In the genomic region with DNA sequence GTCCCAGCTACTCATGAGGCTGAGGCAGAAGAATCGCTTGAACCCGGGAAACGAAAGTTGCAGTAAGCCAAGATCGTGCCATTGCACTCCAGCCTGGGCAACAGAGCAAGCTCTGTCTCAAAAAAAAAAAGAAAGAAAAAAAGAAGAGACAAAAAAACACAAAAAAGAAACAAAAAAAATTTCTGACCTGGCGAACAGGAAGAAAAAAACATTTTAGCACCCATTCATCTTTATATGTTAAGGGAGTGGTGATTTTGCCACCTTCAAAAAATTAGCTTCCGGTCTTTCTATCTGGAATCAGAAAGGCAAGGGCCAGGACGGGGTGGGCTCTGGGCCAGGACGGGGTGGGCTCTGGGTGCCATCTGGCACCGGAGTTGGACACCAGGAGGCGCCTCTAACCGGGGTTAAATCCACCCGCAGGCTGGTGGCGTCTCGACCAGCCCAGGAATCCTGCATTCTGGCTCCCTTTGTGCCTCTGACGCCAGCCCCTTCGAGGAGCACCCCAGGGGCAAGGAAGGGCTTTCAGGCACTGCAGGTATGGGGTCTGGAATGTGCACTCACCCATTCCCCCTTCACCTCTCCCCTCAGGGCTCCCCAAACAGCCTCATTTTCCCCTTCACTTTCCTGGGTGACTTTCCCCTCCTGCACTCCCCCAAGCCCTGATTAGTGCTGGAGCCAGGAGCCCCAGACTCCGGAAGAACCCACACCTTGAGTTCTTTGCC, we compare ENCODE assay signal across 1 cellular context.
TF ChIP-seq lines count a peak whose summit lies in the region.

No MANE protein-coding gene starts in this region.

TF ChIP-seq in HepG2, 621 proteins besides CTCF, POLR2A, EP300 and RAD21 (continues in another document):
- TF ChIP-seq RFX5 (IDR thresholded peaks at IDR 0.05; ENCODE audit: low read depth, low read length) (no peak), ARHGAP35 (CRISPR knock-in tag; IDR thresholded peaks at IDR 0.05; ENCODE audit: borderline replicate concordance) (no peak), THYN1 (CRISPR knock-in tag; IDR thresholded peaks at IDR 0.05; ENCODE audit: borderline replicate concordance, low read depth) (no peak), HDAC1 (CRISPR knock-in tag; IDR thresholded peaks at IDR 0.05) (no peak), ZNF724P (CRISPR knock-in tag; IDR thresholded peaks at IDR 0.05; ENCODE audit: borderline replicate concordance) (no peak), ZNF713 (CRISPR knock-in tag; IDR thresholded peaks at IDR 0.05) (no peak), THAP11 (CRISPR knock-in tag; IDR thresholded peaks at IDR 0.05) (0 out of 2 replicates have a peak, but pooled peaks have one; percentile 15), PHF21A (CRISPR knock-in tag; IDR thresholded peaks at IDR 0.05) (no peak), ZNF34 (CRISPR knock-in tag; IDR thresholded peaks at IDR 0.05; ENCODE audit: borderline replicate concordance) (no peak), TBX3 (IDR thresholded peaks at IDR 0.05; ENCODE audit: borderline replicate concordance) (no peak), ZBTB1 (CRISPR knock-in tag; IDR thresholded peaks at IDR 0.05; ENCODE audit: borderline replicate concordance) (no peak), CEBPB (IDR thresholded peaks at IDR 0.05; ENCODE audit: borderline replicate concordance, low read depth, low read length) (no peak), SKI (IDR thresholded peaks at IDR 0.05; ENCODE audit: partially characterized antibody) (no peak), ZNF101 (CRISPR knock-in tag; IDR thresholded peaks at IDR 0.05; ENCODE audit: borderline replicate concordance, low read depth) (no peak), SAP130 (CRISPR knock-in tag; IDR thresholded peaks at IDR 0.05; ENCODE audit: low read depth) (peak; percentile 30; the same call in 1 of the 2 replicates), KDM2A (CRISPR knock-in tag; IDR thresholded peaks at IDR 0.05; ENCODE audit: borderline replicate concordance, low read depth) (peak; percentile 56; the same call in 1 of the 2 replicates), SETDB1 (CRISPR knock-in tag; IDR thresholded peaks at IDR 0.05; ENCODE audit: borderline replicate concordance) (no peak), ZFYVE20 (CRISPR knock-in tag; IDR thresholded peaks at IDR 0.05; ENCODE audit: borderline replicate concordance, low read depth) (no peak), TARDBP (CRISPR knock-in tag; IDR thresholded peaks at IDR 0.05) (no peak), ZNF205 (CRISPR knock-in tag; IDR thresholded peaks at IDR 0.05) (peak; percentile 38; the same call in 1 of the 2 replicates), ZNF501 (CRISPR knock-in tag; IDR thresholded peaks at IDR 0.05) (no peak), ZFX (CRISPR knock-in tag; IDR thresholded peaks at IDR 0.05; ENCODE audit: low read depth) (no peak), ZSCAN25 (CRISPR knock-in tag; IDR thresholded peaks at IDR 0.05) (no peak), NR2C2 (CRISPR knock-in tag; IDR thresholded peaks at IDR 0.05; ENCODE audit: borderline replicate concordance) (no peak), ZNF121 (CRISPR knock-in tag; IDR thresholded peaks at IDR 0.05) (no peak), ZNF333 (CRISPR knock-in tag; IDR thresholded peaks at IDR 0.05; ENCODE audit: borderline replicate concordance) (no peak), ZNF180 (CRISPR knock-in tag; IDR thresholded peaks at IDR 0.05; ENCODE audit: borderline replicate concordance, low read depth) (no peak), RELA (CRISPR knock-in tag; IDR thresholded peaks at IDR 0.05) (no peak), RNF2 (conservative IDR thresholded peaks at IDR 0.05; ENCODE audit: low read depth) (no peak), ZSCAN31 (CRISPR knock-in tag; IDR thresholded peaks at IDR 0.05; ENCODE audit: low read depth) (no peak), MED1 (CRISPR knock-in tag; IDR thresholded peaks at IDR 0.05) (no peak), DR1 (CRISPR knock-in tag; IDR thresholded peaks at IDR 0.05) (no peak), YEATS4 (CRISPR knock-in tag; IDR thresholded peaks at IDR 0.05; ENCODE audit: borderline replicate concordance) (no peak), ZBTB8A (CRISPR knock-in tag; IDR thresholded peaks at IDR 0.05; ENCODE audit: borderline replicate concordance, low read depth) (no peak), NFYC (CRISPR knock-in tag; IDR thresholded peaks at IDR 0.05) (no peak), FOXK1 (CRISPR knock-in tag; IDR thresholded peaks at IDR 0.05; ENCODE audit: borderline replicate concordance, low read depth) (no peak), NFIC (IDR thresholded peaks at IDR 0.05; ENCODE audit: low read length) (no peak), MXI1 (IDR thresholded peaks at IDR 0.05; ENCODE audit: borderline replicate concordance, low read depth, low read length) (no peak), ISX (CRISPR knock-in tag; conservative IDR thresholded peaks at IDR 0.05) (no peak), NR2F6 (IDR thresholded peaks at IDR 0.05) (no peak), NR2F6 (CRISPR knock-in tag; IDR thresholded peaks at IDR 0.05) (0 out of 2 replicates have a peak, but pooled peaks have one; percentile 23), ZNF879 (CRISPR knock-in tag; IDR thresholded peaks at IDR 0.05) (no peak), ESRRA (CRISPR knock-in tag; IDR thresholded peaks at IDR 0.05; ENCODE audit: low read depth) (no peak), ZNF652 (CRISPR knock-in tag; IDR thresholded peaks at IDR 0.05; ENCODE audit: borderline replicate concordance, low read depth) (no peak), KAT2B (IDR thresholded peaks at IDR 0.05; ENCODE audit: borderline replicate concordance, low read depth, low read length) (no peak), ZNF766 (CRISPR knock-in tag; IDR thresholded peaks at IDR 0.05; ENCODE audit: borderline replicate concordance) (no peak), NCOA1 (CRISPR knock-in tag; IDR thresholded peaks at IDR 0.05) (no peak)
- TF ChIP-seq, protein P1, sequence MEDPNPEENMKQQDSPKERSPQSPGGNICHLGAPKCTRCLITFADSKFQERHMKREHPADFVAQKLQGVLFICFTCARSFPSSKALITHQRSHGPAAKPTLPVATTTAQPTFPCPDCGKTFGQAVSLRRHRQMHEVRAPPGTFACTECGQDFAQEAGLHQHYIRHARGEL (CRISPR knock-in tag; IDR thresholded peaks at IDR 0.05), result no peak
- TF ChIP-seq, protein P2, sequence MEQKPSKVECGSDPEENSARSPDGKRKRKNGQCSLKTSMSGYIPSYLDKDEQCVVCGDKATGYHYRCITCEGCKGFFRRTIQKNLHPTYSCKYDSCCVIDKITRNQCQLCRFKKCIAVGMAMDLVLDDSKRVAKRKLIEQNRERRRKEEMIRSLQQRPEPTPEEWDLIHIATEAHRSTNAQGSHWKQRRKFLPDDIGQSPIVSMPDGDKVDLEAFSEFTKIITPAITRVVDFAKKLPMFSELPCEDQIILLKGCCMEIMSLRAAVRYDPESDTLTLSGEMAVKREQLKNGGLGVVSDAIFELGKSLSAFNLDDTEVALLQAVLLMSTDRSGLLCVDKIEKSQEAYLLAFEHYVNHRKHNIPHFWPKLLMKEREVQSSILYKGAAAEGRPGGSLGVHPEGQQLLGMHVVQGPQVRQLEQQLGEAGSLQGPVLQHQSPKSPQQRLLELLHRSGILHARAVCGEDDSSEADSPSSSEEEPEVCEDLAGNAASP (CRISPR knock-in tag; IDR thresholded peaks at IDR 0.05; ENCODE audit: borderline replicate concordance), result 0 out of 2 replicates have a peak, but pooled peaks have one; percentile 38
- TF ChIP-seq, protein P3, sequence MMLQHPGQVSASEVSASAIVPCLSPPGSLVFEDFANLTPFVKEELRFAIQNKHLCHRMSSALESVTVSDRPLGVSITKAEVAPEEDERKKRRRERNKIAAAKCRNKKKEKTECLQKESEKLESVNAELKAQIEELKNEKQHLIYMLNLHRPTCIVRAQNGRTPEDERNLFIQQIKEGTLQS (CRISPR knock-in tag; IDR thresholded peaks at IDR 0.05), result no peak
- TF ChIP-seq, protein P4, sequence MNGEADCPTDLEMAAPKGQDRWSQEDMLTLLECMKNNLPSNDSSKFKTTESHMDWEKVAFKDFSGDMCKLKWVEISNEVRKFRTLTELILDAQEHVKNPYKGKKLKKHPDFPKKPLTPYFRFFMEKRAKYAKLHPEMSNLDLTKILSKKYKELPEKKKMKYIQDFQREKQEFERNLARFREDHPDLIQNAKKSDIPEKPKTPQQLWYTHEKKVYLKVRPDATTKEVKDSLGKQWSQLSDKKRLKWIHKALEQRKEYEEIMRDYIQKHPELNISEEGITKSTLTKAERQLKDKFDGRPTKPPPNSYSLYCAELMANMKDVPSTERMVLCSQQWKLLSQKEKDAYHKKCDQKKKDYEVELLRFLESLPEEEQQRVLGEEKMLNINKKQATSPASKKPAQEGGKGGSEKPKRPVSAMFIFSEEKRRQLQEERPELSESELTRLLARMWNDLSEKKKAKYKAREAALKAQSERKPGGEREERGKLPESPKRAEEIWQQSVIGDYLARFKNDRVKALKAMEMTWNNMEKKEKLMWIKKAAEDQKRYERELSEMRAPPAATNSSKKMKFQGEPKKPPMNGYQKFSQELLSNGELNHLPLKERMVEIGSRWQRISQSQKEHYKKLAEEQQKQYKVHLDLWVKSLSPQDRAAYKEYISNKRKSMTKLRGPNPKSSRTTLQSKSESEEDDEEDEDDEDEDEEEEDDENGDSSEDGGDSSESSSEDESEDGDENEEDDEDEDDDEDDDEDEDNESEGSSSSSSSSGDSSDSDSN (CRISPR knock-in tag; IDR thresholded peaks at IDR 0.05), result peak; percentile 29; the same call in 1 of the 2 replicates
- TF ChIP-seq, protein P5, sequence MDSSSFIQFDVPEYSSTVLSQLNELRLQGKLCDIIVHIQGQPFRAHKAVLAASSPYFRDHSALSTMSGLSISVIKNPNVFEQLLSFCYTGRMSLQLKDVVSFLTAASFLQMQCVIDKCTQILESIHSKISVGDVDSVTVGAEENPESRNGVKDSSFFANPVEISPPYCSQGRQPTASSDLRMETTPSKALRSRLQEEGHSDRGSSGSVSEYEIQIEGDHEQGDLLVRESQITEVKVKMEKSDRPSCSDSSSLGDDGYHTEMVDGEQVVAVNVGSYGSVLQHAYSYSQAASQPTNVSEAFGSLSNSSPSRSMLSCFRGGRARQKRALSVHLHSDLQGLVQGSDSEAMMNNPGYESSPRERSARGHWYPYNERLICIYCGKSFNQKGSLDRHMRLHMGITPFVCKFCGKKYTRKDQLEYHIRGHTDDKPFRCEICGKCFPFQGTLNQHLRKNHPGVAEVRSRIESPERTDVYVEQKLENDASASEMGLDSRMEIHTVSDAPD (CRISPR knock-in tag; IDR thresholded peaks at IDR 0.05), result no peak
- TF ChIP-seq, protein P6, sequence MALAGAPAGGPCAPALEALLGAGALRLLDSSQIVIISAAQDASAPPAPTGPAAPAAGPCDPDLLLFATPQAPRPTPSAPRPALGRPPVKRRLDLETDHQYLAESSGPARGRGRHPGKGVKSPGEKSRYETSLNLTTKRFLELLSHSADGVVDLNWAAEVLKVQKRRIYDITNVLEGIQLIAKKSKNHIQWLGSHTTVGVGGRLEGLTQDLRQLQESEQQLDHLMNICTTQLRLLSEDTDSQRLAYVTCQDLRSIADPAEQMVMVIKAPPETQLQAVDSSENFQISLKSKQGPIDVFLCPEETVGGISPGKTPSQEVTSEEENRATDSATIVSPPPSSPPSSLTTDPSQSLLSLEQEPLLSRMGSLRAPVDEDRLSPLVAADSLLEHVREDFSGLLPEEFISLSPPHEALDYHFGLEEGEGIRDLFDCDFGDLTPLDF (CRISPR knock-in tag; IDR thresholded peaks at IDR 0.05), result no peak
- TF ChIP-seq, protein P7, sequence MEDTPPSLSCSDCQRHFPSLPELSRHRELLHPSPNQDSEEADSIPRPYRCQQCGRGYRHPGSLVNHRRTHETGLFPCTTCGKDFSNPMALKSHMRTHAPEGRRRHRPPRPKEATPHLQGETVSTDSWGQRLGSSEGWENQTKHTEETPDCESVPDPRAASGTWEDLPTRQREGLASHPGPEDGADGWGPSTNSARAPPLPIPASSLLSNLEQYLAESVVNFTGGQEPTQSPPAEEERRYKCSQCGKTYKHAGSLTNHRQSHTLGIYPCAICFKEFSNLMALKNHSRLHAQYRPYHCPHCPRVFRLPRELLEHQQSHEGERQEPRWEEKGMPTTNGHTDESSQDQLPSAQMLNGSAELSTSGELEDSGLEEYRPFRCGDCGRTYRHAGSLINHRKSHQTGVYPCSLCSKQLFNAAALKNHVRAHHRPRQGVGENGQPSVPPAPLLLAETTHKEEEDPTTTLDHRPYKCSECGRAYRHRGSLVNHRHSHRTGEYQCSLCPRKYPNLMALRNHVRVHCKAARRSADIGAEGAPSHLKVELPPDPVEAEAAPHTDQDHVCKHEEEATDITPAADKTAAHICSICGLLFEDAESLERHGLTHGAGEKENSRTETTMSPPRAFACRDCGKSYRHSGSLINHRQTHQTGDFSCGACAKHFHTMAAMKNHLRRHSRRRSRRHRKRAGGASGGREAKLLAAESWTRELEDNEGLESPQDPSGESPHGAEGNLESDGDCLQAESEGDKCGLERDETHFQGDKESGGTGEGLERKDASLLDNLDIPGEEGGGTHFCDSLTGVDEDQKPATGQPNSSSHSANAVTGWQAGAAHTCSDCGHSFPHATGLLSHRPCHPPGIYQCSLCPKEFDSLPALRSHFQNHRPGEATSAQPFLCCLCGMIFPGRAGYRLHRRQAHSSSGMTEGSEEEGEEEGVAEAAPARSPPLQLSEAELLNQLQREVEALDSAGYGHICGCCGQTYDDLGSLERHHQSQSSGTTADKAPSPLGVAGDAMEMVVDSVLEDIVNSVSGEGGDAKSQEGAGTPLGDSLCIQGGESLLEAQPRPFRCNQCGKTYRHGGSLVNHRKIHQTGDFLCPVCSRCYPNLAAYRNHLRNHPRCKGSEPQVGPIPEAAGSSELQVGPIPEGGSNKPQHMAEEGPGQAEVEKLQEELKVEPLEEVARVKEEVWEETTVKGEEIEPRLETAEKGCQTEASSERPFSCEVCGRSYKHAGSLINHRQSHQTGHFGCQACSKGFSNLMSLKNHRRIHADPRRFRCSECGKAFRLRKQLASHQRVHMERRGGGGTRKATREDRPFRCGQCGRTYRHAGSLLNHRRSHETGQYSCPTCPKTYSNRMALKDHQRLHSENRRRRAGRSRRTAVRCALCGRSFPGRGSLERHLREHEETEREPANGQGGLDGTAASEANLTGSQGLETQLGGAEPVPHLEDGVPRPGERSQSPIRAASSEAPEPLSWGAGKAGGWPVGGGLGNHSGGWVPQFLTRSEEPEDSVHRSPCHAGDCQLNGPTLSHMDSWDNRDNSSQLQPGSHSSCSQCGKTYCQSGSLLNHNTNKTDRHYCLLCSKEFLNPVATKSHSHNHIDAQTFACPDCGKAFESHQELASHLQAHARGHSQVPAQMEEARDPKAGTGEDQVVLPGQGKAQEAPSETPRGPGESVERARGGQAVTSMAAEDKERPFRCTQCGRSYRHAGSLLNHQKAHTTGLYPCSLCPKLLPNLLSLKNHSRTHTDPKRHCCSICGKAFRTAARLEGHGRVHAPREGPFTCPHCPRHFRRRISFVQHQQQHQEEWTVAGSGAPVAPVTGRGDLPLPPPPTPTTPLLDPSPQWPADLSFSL (CRISPR knock-in tag; IDR thresholded peaks at IDR 0.05), result no peak
- TF ChIP-seq, protein P8, sequence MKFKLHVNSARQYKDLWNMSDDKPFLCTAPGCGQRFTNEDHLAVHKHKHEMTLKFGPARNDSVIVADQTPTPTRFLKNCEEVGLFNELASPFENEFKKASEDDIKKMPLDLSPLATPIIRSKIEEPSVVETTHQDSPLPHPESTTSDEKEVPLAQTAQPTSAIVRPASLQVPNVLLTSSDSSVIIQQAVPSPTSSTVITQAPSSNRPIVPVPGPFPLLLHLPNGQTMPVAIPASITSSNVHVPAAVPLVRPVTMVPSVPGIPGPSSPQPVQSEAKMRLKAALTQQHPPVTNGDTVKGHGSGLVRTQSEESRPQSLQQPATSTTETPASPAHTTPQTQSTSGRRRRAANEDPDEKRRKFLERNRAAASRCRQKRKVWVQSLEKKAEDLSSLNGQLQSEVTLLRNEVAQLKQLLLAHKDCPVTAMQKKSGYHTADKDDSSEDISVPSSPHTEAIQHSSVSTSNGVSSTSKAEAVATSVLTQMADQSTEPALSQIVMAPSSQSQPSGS (CRISPR knock-in tag; IDR thresholded peaks at IDR 0.05), result no peak
- TF ChIP-seq, protein P9, sequence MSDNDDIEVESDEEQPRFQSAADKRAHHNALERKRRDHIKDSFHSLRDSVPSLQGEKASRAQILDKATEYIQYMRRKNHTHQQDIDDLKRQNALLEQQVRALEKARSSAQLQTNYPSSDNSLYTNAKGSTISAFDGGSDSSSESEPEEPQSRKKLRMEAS (IDR thresholded peaks at IDR 0.05), result no peak
